ENCODE assay signal across 9 cellular contexts in genomic region chr7:27242580-27243339, GRCh38. TPM values are rescaled to one million over a fixed set of nuclear protein-coding genes. Genes with fewer than 3 reads are reported as not detected.
DNase-seq lines count a peak whose midpoint lies in the region; ATAC-seq and TF ChIP-seq lines count a peak whose summit lies in the region.
"Had no signal": no experiment of that assay in that cellular context is flagged by ENCODE, and none has a peak within 500 bp of the region (broad histone marks: within the 10 kb centered on the region; RNA-seq: fewer than 3 reads in every experiment).

Gene EVX1 (plus strand): TSS chr7:27242802. CDS start chr7:27243031, 229 bp downstream.

- in situ Hi-C loops in transverse colon (cut with MboI; ENCODE audit: low pct_ligation_motif_present in 1 of 4, low pct_unique_long_range_greater_than_20kb in 1 of 4, low sequenced_read_pairs in 3 of 4) = no loop called here

- TF ChIP-seq CTCF in heart left ventricle (IDR thresholded peaks at IDR 0.05) (no peak), right atrium auricular region (IDR thresholded peaks at IDR 0.05) (no peak), transverse colon (IDR thresholded peaks at IDR 0.05) (no peak)

- H3K36me3 ChIP-seq in heart left ventricle (no peaks in the 10 kb centered on the region), right atrium auricular region (no peaks in the 10 kb centered on the region), iPS-15b (ENCODE audit: control insufficient read depth, insufficient read depth, low read length) (no peaks in the 10 kb centered on the region), transverse colon (no peaks in the 10 kb centered on the region)

- 1 to 5% (median 1%) methylated on average over 45 to 62 of the region's 62 CpGs for WGBS in heart left ventricle, 4 donors
- 0 to 6% methylated on average over 6 to 54 of the region's 62 CpGs for WGBS in transverse colon (ENCODE audit: low coverage in 1 of 2), 2 donors

- peaks cover 19 to 45% (median 31%) of the 10 kb centered on the region in 3 donors for H3K4me1 Mint-ChIP-seq in T-cell

- peaks cover 85 to 100% (median 100%) of the 10 kb centered on the region in 9 donors for H3K27me3 ChIP-seq in heart left ventricle
- H3K27me3 ChIP-seq in right atrium auricular region = peaks cover 64 to 95% of the 10 kb centered on the region in 2 donors
- peaks cover 98% of the 10 kb centered on the region for H3K27me3 ChIP-seq in iPS-15b (ENCODE audit: control insufficient read depth, insufficient read depth, low read length)
- H3K27me3 ChIP-seq in transverse colon = peaks cover 100% of the 10 kb centered on the region

- peaks cover 62 to 87% of the 10 kb centered on the region in 2 donors for H3K27me3 Mint-ChIP-seq in T-cell

- H3K27ac Mint-ChIP-seq in T-cell = peak within 1 kb of the TSS in 1 of 2 donors; percentile 36

- peak within 1 kb of the TSS in 2 of 3 donors; percentile 10 to 63 for H3K4me3 Mint-ChIP-seq in T-cell

- H3K27ac ChIP-seq in heart left ventricle (no peak within 1 kb of the TSS), right atrium auricular region (no peak within 1 kb of the TSS), transverse colon (no peak within 1 kb of the TSS)
- H3K27ac ChIP-seq: skin epidermis had no signal

- no peak within 1 kb of the TSS for H3K9ac ChIP-seq in iPS-15b (ENCODE audit: low read depth, low read length)

- CTCF ChIA-PET in T-cell (lab: Charles Lee) = no interaction called here

- DNase-seq in heart left ventricle (no peak), right atrium auricular region (ENCODE audit: low spot score) (no peak), T-cell (peak in 30 of 34 experiments; percentile 20 to 73 (median 48)), transverse colon (peak; percentile 42)
- DNase-seq in activated effector memory CD4-positive, alpha-beta T cell treated with anti-CD3 and anti-CD28 coated beads, Interleukin-2, amount 50 U/mL, for 16 hours = no peak

- TF ChIP-seq EP300 in transverse colon (IDR thresholded peaks at IDR 0.05; ENCODE audit: low read depth) = no peak

- TF ChIP-seq POLR2A in heart left ventricle (IDR thresholded peaks at IDR 0.05) (no peak), transverse colon (IDR thresholded peaks at IDR 0.05) (no peak)

- POLR2A ChIA-PET in T-cell (lab: Charles Lee) = no interaction called here

- H3K4me1 ChIP-seq in heart left ventricle (peaks cover 0 to 56% (median 24%) of the 10 kb centered on the region in 12 donors), right atrium auricular region (peaks cover 0 to 52% of the 10 kb centered on the region in 2 donors), iPS-15b (ENCODE audit: control insufficient read depth, insufficient read depth, low read length) (peaks cover 7% of the 10 kb centered on the region), transverse colon (peaks cover 24 to 52% (median 48%) of the 10 kb centered on the region in 4 donors)

- H3K36me3 Mint-ChIP-seq in T-cell = no peaks in the 10 kb centered on the region

- ATAC-seq in heart left ventricle (no peak), T-cell (replicated peaks in 1 of 4) (peak in 1 of 4 experiments; percentile 80), GM21423 (IDR thresholded peaks at IDR 0.05; ENCODE audit: unreplicated experiment) (no peak), HG02763 (IDR thresholded peaks at IDR 0.05; ENCODE audit: unreplicated experiment) (no peak)

- H3K4me3 ChIP-seq in heart left ventricle = peak within 1 kb of the TSS in 8 of 12 donors; percentile 7 to 28 (median 18)
- H3K4me3 ChIP-seq in right atrium auricular region = peak within 1 kb of the TSS in 1 of 2 donors; percentile 10
- peak within 1 kb of the TSS; percentile 33 for H3K4me3 ChIP-seq in iPS-15b (ENCODE audit: low read depth, low read length)
- peak within 1 kb of the TSS in 2 of 4 donors; percentile 22 to 47 for H3K4me3 ChIP-seq in transverse colon
- H3K4me3 ChIP-seq: skin epidermis had no signal

- no peaks in the 10 kb centered on the region for H3K9me3 Mint-ChIP-seq in T-cell

- H3K9me3 ChIP-seq in heart left ventricle (no peaks in the 10 kb centered on the region), right atrium auricular region (no peaks in the 10 kb centered on the region), iPS-15b (ENCODE audit: control insufficient read depth, insufficient read depth, low read length) (no peaks in the 10 kb centered on the region), transverse colon (no peaks in the 10 kb centered on the region)

- intact Hi-C loops in heart left ventricle (cut with DNase I) (no loop called here), transverse colon (cut with DNase I; ENCODE audit: low total_unique reads) (no loop called here)

RNA-seq across cellular contexts. Expression of gene EVX1, which starts in this region (rescaled TPM):
- total RNA-seq in heart left ventricle = not detected
- not detected for polyA plus RNA-seq in heart left ventricle
- total RNA-seq in right atrium auricular region = not detected
- total RNA-seq in T-cell = under 1 TPM in 1 of 5 donors, not detected in 4; 0.16 TPM
- total RNA-seq in transverse colon = 10 to 100 TPM in 1 of 4 donors, 1 to 10 TPM in 2, not detected in 1; 1.4 to 17.2 (median 3.4) TPM

Comparison
In these comparisons a context has a peak if more than half of its experiments do, and no peak if none do; other contexts are left out.
1. Peak in DNase-seq in T-cell; RNA of the gene not detected or under 1 TPM.